In the genomic region with DNA sequence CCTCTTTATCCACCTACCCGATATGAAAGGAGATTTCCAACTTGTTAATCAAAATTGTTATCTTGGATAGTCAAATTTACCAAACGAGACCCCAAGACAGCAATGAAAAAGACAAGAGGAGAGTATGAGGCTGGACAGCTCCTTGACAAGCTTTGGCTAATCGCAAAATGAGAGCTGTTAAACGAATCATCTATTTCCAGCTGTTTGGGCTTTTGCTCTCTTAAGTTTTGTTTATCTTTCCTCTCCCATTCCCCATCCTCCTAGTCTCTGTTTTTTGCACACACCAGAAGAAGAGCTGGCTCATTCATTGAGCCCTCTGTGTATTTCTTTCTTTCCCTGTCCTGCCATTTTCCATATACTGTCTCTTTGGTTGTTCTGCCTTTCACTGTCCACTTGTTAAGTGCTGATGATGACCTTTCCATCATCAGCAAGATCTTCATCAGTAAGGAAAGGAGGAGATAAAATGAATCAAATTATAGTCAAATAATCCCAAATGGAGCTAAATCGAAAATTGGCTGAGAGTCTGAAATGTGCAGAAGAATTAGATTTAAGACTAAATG, we compare ENCODE assay signal across 23 cellular contexts.
DNase-seq lines count a peak whose midpoint lies in the region; ATAC-seq, FAIRE-seq and TF ChIP-seq lines count a peak whose summit lies in the region.
"Had no signal": no experiment of that assay in that cellular context is flagged by ENCODE, and none has a peak within 500 bp of the region (broad histone marks: within the 10 kb centered on the region; RNA-seq: fewer than 3 reads in every experiment).

No MANE protein-coding gene starts in this region.

- SMC1A ChIA-PET in GM12878 (lab: Charles Lee; ENCODE audit: uncharacterized antibody, unreplicated experiment), result no interaction called here

- RAD21 ChIA-PET in GM12878 (lab: Charles Lee; ENCODE audit: unreplicated experiment), result no interaction called here

- TF ChIP-seq POLR2A in A549 (IDR thresholded peaks at IDR 0.05; ENCODE audit: low read length) (no peak), GM12878 (IDR thresholded peaks at IDR 0.05; ENCODE audit: low read depth, low read length) (no peak)

- H3K27ac ChIP-seq in A549 (no peak overlapping the region), HEK293 (ENCODE audit: extremely low read depth, low read depth, low read length) (no peak overlapping the region), GM12878 (ENCODE audit: control insufficient read depth, insufficient read depth) (no peak overlapping the region)
- H3K27ac ChIP-seq: BLaER1 treated with 17β-estradiol and CSF1 and Interleukin-3, amounts not matched to agents 10 nM and 100 nM; KMS-11 had no signal

- 9% methylated on average over 5 of the region's 5 CpGs for WGBS in A549 (ENCODE audit: missing lambda C conversion rate)
- WGBS in GM12878 (ENCODE audit: insufficient coverage, insufficient replicate concordance, low lambda C conversion rate, missing lambda C conversion rate), result 73% methylated on average over 5 of the region's 5 CpGs

- no peak overlapping the region for H3K27ac Mint-ChIP-seq in naive thymus-derived CD8-positive, alpha-beta T cell
- H3K27ac Mint-ChIP-seq: B cell; CD8-positive, alpha-beta T cell; H9; IgD-negative memory B cell had no signal

- no peak for FAIRE-seq in A549 (lab: Jason Lieb, UNC)
- FAIRE-seq in GM12878 (lab: Jason Lieb, UNC), result no peak
- FAIRE-seq: G401.6, GM12892, H1, HTR-8/SVneo had no signal

- no peak for TF ChIP-seq RAD21 in A549 (conservative IDR thresholded peaks at IDR 0.05 in 1 of 2, IDR thresholded peaks at IDR 0.05 in 1 of 2)
- no peak for TF ChIP-seq RAD21 in GM12878 (IDR thresholded peaks at IDR 0.05; ENCODE audit: insufficient read depth, low read depth, low read length)

- H3K4me3 Mint-ChIP-seq in naive thymus-derived CD8-positive, alpha-beta T cell, result no peak overlapping the region
- H3K4me3 Mint-ChIP-seq: B cell; CD8-positive, alpha-beta T cell; H9; IgD-negative memory B cell had no signal

- H3K36me3 Mint-ChIP-seq in naive thymus-derived CD8-positive, alpha-beta T cell, result peaks cover 0 to 10% (median 3%) of the 10 kb centered on the region in 3 donors

- no peaks in the 10 kb centered on the region for H3K79me2 ChIP-seq in GM12878 (ENCODE audit: control insufficient read depth, insufficient read depth, low read length)

- no peaks in the 10 kb centered on the region for H3K4me1 ChIP-seq in A549
- H3K4me1 ChIP-seq in HEK293 (ENCODE audit: control insufficient read depth, insufficient read depth, low read length), result no peaks in the 10 kb centered on the region
- no peaks in the 10 kb centered on the region for H3K4me1 ChIP-seq in GM12878 (ENCODE audit: control insufficient read depth, insufficient read depth, low read length)

- ATAC-seq in A549 (no peak), GM12878 (no peak), GM18861 (IDR thresholded peaks at IDR 0.05; ENCODE audit: unreplicated experiment) (no peak), HG03139 (IDR thresholded peaks at IDR 0.05; ENCODE audit: unreplicated experiment) (no peak), HG03108 (IDR thresholded peaks at IDR 0.05; ENCODE audit: unreplicated experiment) (no peak)
- ATAC-seq in naive thymus-derived CD8-positive, alpha-beta T cell, result no peak
- ATAC-seq: CD8-positive, alpha-beta T cell had no signal

- in situ Hi-C loops in GM12878 (cut with MboI), result no loop called here

- intact Hi-C loops in GM12878 (cut with micrococcal nuclease; ENCODE audit: unreplicated experiment), result no loop called here

- TF ChIP-seq EP300 in A549 (IDR thresholded peaks at IDR 0.05), result no peak
- TF ChIP-seq EP300 in GM12878 (IDR thresholded peaks at IDR 0.05; ENCODE audit: borderline replicate concordance in 1 of 2, control insufficient read depth in 1 of 2, low read depth in 2 of 2, low read length in 2 of 2), result no peak

- H3K27me3 Mint-ChIP-seq in naive thymus-derived CD8-positive, alpha-beta T cell, result no peaks in the 10 kb centered on the region
- H3K27me3 Mint-ChIP-seq: B cell, IgD-negative memory B cell had no signal

- TF ChIP-seq CTCF in A549 (IDR thresholded peaks at IDR 0.05) (no peak), HEK293 (tag by site-specific recombination; IDR thresholded peaks at IDR 0.05) (no peak), GM12878 (IDR thresholded peaks at IDR 0.05 in 2 of 3, conservative IDR thresholded peaks at IDR 0.05 in 1 of 3; ENCODE audit: control insufficient read depth in 2 of 3, extremely low read depth in 1 of 3, insufficient read depth in 1 of 3, low read depth in 3 of 3, low read length in 3 of 3) (no peak)

- CTCF ChIA-PET in A549 (lab: Yijun Ruan, JAX), result interaction anchor here (2.7 kb wide), 1 partner anchor 12 kb away, joined by 16 read pairs; no protein-coding TSS in a partner anchor
- CTCF ChIA-PET in HEK293 (lab: Yijun Ruan, JAX), result interaction anchor here (0.8 kb wide), 1 partner anchor 12 kb away, joined by 3 read pairs; no protein-coding TSS in a partner anchor
- CTCF ChIA-PET in GM12878 (lab: Yijun Ruan, JAX), result interaction anchor here (0.9 to 2.5 kb wide), 2 partner anchors 12 to 208 kb away, joined by 4 to 16 read pairs; no protein-coding TSS in a partner anchor

- no peaks in the 10 kb centered on the region for H4K20me1 ChIP-seq in GM12878 (ENCODE audit: control insufficient read depth, insufficient read depth)

- H3K9me3 ChIP-seq in A549 (no peaks in the 10 kb centered on the region), HEK293 (ENCODE audit: control insufficient read depth, insufficient read depth, low read depth, low read length) (no peaks in the 10 kb centered on the region), GM12878 (replicated peaks; ENCODE audit: control insufficient read depth, insufficient read depth, low read length) (no peaks in the 10 kb centered on the region)
- H3K9me3 ChIP-seq: BLaER1 treated with 17β-estradiol and CSF1 and Interleukin-3, amounts not matched to agents 10 nM and 100 nM had no signal

- no peak overlapping the region for H2AFZ ChIP-seq in GM12878 (ENCODE audit: control insufficient read depth, low read depth, low read length)

- no TSS peak for BruUV-seq in GM12878 (replicated peaks; lab: Mats Ljungman, UMichigan)

- H3K36me3 ChIP-seq in HEK293 (ENCODE audit: control insufficient read depth in 2 of 2, insufficient read depth in 1 of 2, low read length in 2 of 2) (no peaks in the 10 kb centered on the region), GM12878 (ENCODE audit: control insufficient read depth in 2 of 2, insufficient read depth in 2 of 2, low read length in 1 of 2) (no peaks in the 10 kb centered on the region)

- POLR2A ChIA-PET in A549 (lab: Yijun Ruan, JAX) (interaction anchor here (0.7 kb wide), 1 partner anchor 12 kb away, joined by 3 read pairs; no protein-coding TSS in a partner anchor), HEK293 (lab: Yijun Ruan, JAX) (no interaction called here), GM12878 (lab: Charles Lee) (interaction anchor here (1.0 kb wide), 1 partner anchor 26 kb away, joined by 4 read pairs; no protein-coding TSS in a partner anchor)
- POLR2A ChIA-PET in naive thymus-derived CD8-positive, alpha-beta T cell (lab: Charles Lee), result no interaction called here

- H3K9ac ChIP-seq in GM12878 (ENCODE audit: control insufficient read depth, insufficient read depth, low read length), result no peak overlapping the region
- H3K9ac ChIP-seq: BLaER1 treated with 17β-estradiol and CSF1 and Interleukin-3, amounts not matched to agents 10 nM and 100 nM; KMS-11 had no signal

- DNase-seq in A549 (ENCODE audit: low read depth in 1 of 2, low spot score in 1 of 2) (no peak), GM12878 (ENCODE audit: low read depth, low spot score) (no peak), iPS-NIHi11 (ENCODE audit: low spot score) (peak; percentile 28)
- no peak for DNase-seq in naive thymus-derived CD8-positive, alpha-beta T cell
- DNase-seq: 8988T; CD8-positive, alpha-beta T cell; COR-L47; DMS 273 treated with DMSO at 0.1 percent for 48 hours; DMS53; DND-41; H9 had no signal

- H3K4me2 ChIP-seq in A549 (no peak overlapping the region), GM12878 (ENCODE audit: control insufficient read depth, insufficient read depth) (no peak overlapping the region)
- H3K4me2 ChIP-seq: KMS-11 had no signal

- H3K4me1 Mint-ChIP-seq in naive thymus-derived CD8-positive, alpha-beta T cell, result peaks cover 0 to 3% (median 0%) of the 10 kb centered on the region in 4 donors
- H3K4me1 Mint-ChIP-seq: B cell, IgD-negative memory B cell had no signal

- H3K4me3 ChIP-seq in A549 (no peak overlapping the region), HEK293 (ENCODE audit: low read depth, low read length) (no peak overlapping the region), GM12878 (no peak overlapping the region)
- H3K4me3 ChIP-seq: BLaER1 treated with 17β-estradiol and CSF1 and Interleukin-3, amounts not matched to agents 10 nM and 100 nM had no signal

- H3K27me3 ChIP-seq in GM12878 (replicated peaks in 1 of 2; ENCODE audit: control insufficient read depth in 2 of 2, insufficient read depth in 2 of 2, low read length in 1 of 2), result no peaks in the 10 kb centered on the region
- H3K27me3 ChIP-seq: BLaER1 treated with 17β-estradiol and CSF1 and Interleukin-3, amounts not matched to agents 10 nM and 100 nM had no signal

- no peaks in the 10 kb centered on the region for H3K9me3 Mint-ChIP-seq in naive thymus-derived CD8-positive, alpha-beta T cell
- H3K9me3 Mint-ChIP-seq: CD8-positive, alpha-beta T cell; H9; IgD-negative memory B cell had no signal

TF ChIP-seq in A549, 52 proteins besides CTCF, POLR2A, EP300 and RAD21 (continues in another document):
- no peak for TF ChIP-seq RCOR1 (IDR thresholded peaks at IDR 0.05; ENCODE audit: low read depth, low read length)

TF ChIP-seq in HEK293, 187 proteins besides CTCF, POLR2A, EP300 and RAD21 (continues in another document):
- no peak for TF ChIP-seq ZBTB21 (tag by site-specific recombination; IDR thresholded peaks at IDR 0.05)

TF ChIP-seq in GM12878, 131 proteins besides CTCF, POLR2A, EP300 and RAD21 (continues in another document):
- no peak for TF ChIP-seq SMARCA5 (IDR thresholded peaks at IDR 0.05)
- TF ChIP-seq NR2F1 (conservative IDR thresholded peaks at IDR 0.05), result no peak

Comparison
In these comparisons a context has a peak if more than half of its experiments do, and no peak if none do; other contexts are left out.
1. POLR2A ChIA-PET loops: an anchor here in A549 (0.7 kb wide) and GM12878 (1.0 kb wide); none called in HEK293 and naive thymus-derived CD8-positive, alpha-beta T cell.